22 cellular contexts compared by ENCODE assay signal in the genomic region with DNA sequence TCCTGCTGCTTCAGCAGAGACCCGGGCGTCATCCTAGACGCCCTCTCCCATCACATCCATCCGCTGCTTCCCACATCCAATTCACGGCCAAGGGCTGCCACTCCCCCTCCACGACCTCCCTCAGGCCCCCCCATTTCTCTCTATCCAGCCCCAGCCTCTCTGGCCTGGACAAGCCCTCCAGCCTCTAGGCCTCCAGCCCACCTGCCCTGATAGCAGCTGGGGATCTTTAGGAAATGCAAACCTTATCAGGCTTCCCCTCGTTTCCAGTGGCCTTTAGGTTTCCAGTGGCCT. TPM values are rescaled to one million over a fixed set of nuclear protein-coding genes. Genes with fewer than 3 reads are reported as not detected.
A peak's percentile ranks its signal among the peaks of the same experiment; 100 is the strongest.
DNase-seq lines count a peak whose midpoint lies in the region; ATAC-seq, FAIRE-seq and TF ChIP-seq lines count a peak whose summit lies in the region.
"Had no signal": no experiment of that assay in that cellular context is flagged by ENCODE, and none has a peak within 500 bp of the region (broad histone marks: within the 10 kb centered on the region; RNA-seq: fewer than 3 reads in every experiment).

No MANE protein-coding gene starts in this region.

- no peaks in the 10 kb centered on the region for H3K36me3 ChIP-seq in Loucy (ENCODE audit: insufficient read depth, low read length)
- H3K36me3 ChIP-seq in lower lobe of right lung, result no peaks in the 10 kb centered on the region

- TF ChIP-seq POLR2A in GM12892 (IDR thresholded peaks at IDR 0.05; ENCODE audit: low read depth, low read length), result no peak

- H3K36me3 Mint-ChIP-seq in chondrocyte (ENCODE audit: low read depth), result peaks cover 9% of the 10 kb centered on the region

- no peaks in the 10 kb centered on the region for H3F3A ChIP-seq in Loucy (ENCODE audit: low read depth)

- H3K4me1 Mint-ChIP-seq in chondrocyte (ENCODE audit: low read depth), result no peaks in the 10 kb centered on the region
- H3K4me1 Mint-ChIP-seq: IgD-negative memory B cell had no signal

- no peak overlapping the region for H3K27ac Mint-ChIP-seq in chondrocyte (ENCODE audit: unreplicated experiment)
- H3K27ac Mint-ChIP-seq: HFFc6, IgD-negative memory B cell had no signal

- no peak for ATAC-seq in lower lobe of right lung
- ATAC-seq in HG02763 (IDR thresholded peaks at IDR 0.05; ENCODE audit: unreplicated experiment), result no peak
- ATAC-seq in activated CD4-positive, CD25-positive, alpha-beta regulatory T cell treated with anti-CD3 and anti-CD28 coated beads, Interleukin-2, amount 50 U/mL, for 24 hours, result no peak
- ATAC-seq: GM23338, HCT116 had no signal

- H3K27me3 Mint-ChIP-seq in chondrocyte (ENCODE audit: low read depth), result no peaks in the 10 kb centered on the region
- H3K27me3 Mint-ChIP-seq: CD4-positive, alpha-beta memory T cell; IgD-negative memory B cell had no signal

- H4K20me1 ChIP-seq in Loucy (ENCODE audit: insufficient read depth, low read length, poor library complexity, severe bottlenecking), result no peaks in the 10 kb centered on the region

- peak; percentile 75 for DNase-seq in chondrocyte (ENCODE audit: low spot score)
- peak; percentile 26 for DNase-seq in lower lobe of right lung
- peak; percentile 66 for DNase-seq in posterior vena cava (ENCODE audit: low spot score)
- no peak for DNase-seq in GM12892 (ENCODE audit: insufficient read length)
- DNase-seq in NCI-H2227 treated with DMSO at 0.1 percent for 48 hours (lab: John Stamatoyannopoulos, UW), result no peak
- DNase-seq: AML-193; CD4-positive, alpha-beta memory T cell; DMS153; DMS79; GF-D8; HFFc6; KBM-7 had no signal

- no peak for TF ChIP-seq CTCF in Loucy (conservative IDR thresholded peaks at IDR 0.05; ENCODE audit: low read length)
- TF ChIP-seq CTCF in chondrocyte (IDR thresholded peaks at IDR 0.05), result no peak
- TF ChIP-seq CTCF in lower lobe of right lung (IDR thresholded peaks at IDR 0.05), result no peak

- no peaks in the 10 kb centered on the region for H3K79me2 ChIP-seq in Loucy (ENCODE audit: insufficient read depth, low read length)

- H2AFZ ChIP-seq in Loucy (ENCODE audit: low read length), result no peak overlapping the region
- H2AFZ ChIP-seq: GM23338 had no signal

- FAIRE-seq in GM12892 (lab: Jason Lieb, UNC), result no peak
- FAIRE-seq: A204.1, H54, HTR-8/SVneo had no signal

- H3K9me3 Mint-ChIP-seq in chondrocyte (ENCODE audit: low read depth), result no peaks in the 10 kb centered on the region
- H3K9me3 Mint-ChIP-seq: CD4-positive, alpha-beta memory T cell; GM23338; HFFc6; IgD-negative memory B cell had no signal

- no peaks in the 10 kb centered on the region for H3K27me3 ChIP-seq in Loucy (ENCODE audit: insufficient read depth, low read length, poor library complexity, severe bottlenecking)
- no peaks in the 10 kb centered on the region for H3K27me3 ChIP-seq in lower lobe of right lung (ENCODE audit: low read depth)

- H3K4me3 Mint-ChIP-seq in chondrocyte (ENCODE audit: unreplicated experiment), result no peak overlapping the region
- H3K4me3 Mint-ChIP-seq: CD4-positive, alpha-beta memory T cell; GM23338; HFFc6; IgD-negative memory B cell had no signal

- H3K4me1 ChIP-seq in Loucy (ENCODE audit: insufficient read depth, low read length, poor library complexity, severe bottlenecking) (peaks cover 52% of the 10 kb centered on the region), lower lobe of right lung (no peaks in the 10 kb centered on the region)

- H3K27ac ChIP-seq in lower lobe of right lung, result no peak overlapping the region
- H3K27ac ChIP-seq: C4-2B had no signal

- H3K9me3 ChIP-seq in Loucy (ENCODE audit: insufficient read depth, low read depth, low read length), result no peaks in the 10 kb centered on the region
- no peaks in the 10 kb centered on the region for H3K9me3 ChIP-seq in lower lobe of right lung

- H3K4me3 ChIP-seq in Loucy (ENCODE audit: low read length, poor library complexity, severe bottlenecking) (no peak overlapping the region), lower lobe of right lung (no peak overlapping the region)
- H3K4me3 ChIP-seq: GM23338 had no signal

- H3K4me2 ChIP-seq in Loucy (ENCODE audit: low read depth, low read length, poor library complexity, severe bottlenecking), result no peak overlapping the region
- H3K4me2 ChIP-seq: GM23338 had no signal

- intact Hi-C loops in lower lobe of right lung (cut with DNase I) (no loop called here), posterior vena cava (cut with DNase I) (no loop called here)

- H3K9me2 ChIP-seq in Loucy (replicated peaks; ENCODE audit: low read depth, low read length), result no peaks in the 10 kb centered on the region

- peak overlapping the region; percentile 22 for H3K9ac ChIP-seq in Loucy (ENCODE audit: low read depth, low read length, poor library complexity, severe bottlenecking)

RNA-seq across cellular contexts. Expression of a gene that starts 51.6 kb away (rescaled TPM):
- total RNA-seq in chondrocyte (55.6 to 68.7 TPM (median 62.0 TPM) in 3 replicates), lower lobe of right lung (94.0 TPM), posterior vena cava (10 to 100 TPM; 63.5 to 70.6 TPM)
- polyA plus RNA-seq in GM12892 (2012; ENCODE audit: missing spikeins), result 31.4 TPM

Comparison
In these comparisons a context has a peak if more than half of its experiments do, and no peak if none do; other contexts are left out.
1. DNase-seq: peak in chondrocyte (single experiment), lower lobe of right lung (single experiment) and posterior vena cava (single experiment); none in GM12892 (single experiment) and NCI-H2227 treated with DMSO at 0.1 percent for 48 hours (single experiment).